ENCODE assay signal across 1 cellular context in the genomic region with DNA sequence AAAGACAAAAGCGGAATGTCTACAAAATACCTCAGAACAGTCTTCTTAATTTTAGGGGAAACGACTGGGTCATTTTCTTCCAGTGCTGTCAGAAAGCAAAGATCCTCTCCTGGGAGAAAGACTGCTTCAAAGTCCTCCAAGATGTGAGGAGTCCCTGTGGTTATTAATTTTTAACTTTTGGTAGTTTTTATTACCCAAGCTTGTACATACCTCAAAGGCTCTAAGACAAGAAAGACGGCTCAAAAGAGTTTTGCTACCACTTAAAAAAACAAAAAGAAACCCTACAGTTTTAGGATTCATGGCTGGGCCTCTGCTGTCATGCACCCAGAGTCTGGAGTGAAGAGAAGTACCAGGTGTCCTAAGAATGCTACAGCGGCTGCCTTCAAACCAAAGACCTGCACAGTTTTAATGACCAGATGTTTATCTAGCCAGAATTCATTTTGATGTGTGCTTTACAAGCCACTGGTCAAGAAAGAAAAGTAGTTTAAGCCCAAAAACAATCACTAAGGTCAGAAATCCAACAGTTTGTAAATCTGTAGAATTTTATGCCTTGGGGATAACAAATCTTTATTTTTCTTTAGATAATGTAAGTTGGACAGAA.
TF ChIP-seq lines count a peak whose summit lies in the region.

No MANE protein-coding gene starts in this region.

TF ChIP-seq in SK-N-SH treated with all-trans-retinoic acid at 6 μM for 48 hours, 23 proteins besides CTCF, POLR2A, EP300 and RAD21:
- TF ChIP-seq, protein P1, sequence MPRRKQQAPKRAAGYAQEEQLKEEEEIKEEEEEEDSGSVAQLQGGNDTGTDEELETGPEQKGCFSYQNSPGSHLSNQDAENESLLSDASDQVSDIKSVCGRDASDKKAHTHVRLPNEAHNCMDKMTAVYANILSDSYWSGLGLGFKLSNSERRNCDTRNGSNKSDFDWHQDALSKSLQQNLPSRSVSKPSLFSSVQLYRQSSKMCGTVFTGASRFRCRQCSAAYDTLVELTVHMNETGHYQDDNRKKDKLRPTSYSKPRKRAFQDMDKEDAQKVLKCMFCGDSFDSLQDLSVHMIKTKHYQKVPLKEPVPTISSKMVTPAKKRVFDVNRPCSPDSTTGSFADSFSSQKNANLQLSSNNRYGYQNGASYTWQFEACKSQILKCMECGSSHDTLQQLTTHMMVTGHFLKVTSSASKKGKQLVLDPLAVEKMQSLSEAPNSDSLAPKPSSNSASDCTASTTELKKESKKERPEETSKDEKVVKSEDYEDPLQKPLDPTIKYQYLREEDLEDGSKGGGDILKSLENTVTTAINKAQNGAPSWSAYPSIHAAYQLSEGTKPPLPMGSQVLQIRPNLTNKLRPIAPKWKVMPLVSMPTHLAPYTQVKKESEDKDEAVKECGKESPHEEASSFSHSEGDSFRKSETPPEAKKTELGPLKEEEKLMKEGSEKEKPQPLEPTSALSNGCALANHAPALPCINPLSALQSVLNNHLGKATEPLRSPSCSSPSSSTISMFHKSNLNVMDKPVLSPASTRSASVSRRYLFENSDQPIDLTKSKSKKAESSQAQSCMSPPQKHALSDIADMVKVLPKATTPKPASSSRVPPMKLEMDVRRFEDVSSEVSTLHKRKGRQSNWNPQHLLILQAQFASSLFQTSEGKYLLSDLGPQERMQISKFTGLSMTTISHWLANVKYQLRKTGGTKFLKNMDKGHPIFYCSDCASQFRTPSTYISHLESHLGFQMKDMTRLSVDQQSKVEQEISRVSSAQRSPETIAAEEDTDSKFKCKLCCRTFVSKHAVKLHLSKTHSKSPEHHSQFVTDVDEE (CRISPR knock-in tag; IDR thresholded peaks at IDR 0.05) = no peak
- TF ChIP-seq ZC3H10 (CRISPR knock-in tag; IDR thresholded peaks at IDR 0.05) (no peak), ZNF565 (CRISPR knock-in tag; conservative IDR thresholded peaks at IDR 0.05; ENCODE audit: low read depth) (no peak), ARNTL (CRISPR knock-in tag; IDR thresholded peaks at IDR 0.05; ENCODE audit: borderline replicate concordance, low read depth) (no peak), GLIS3 (CRISPR knock-in tag; IDR thresholded peaks at IDR 0.05) (no peak), SNAI2 (CRISPR knock-in tag; IDR thresholded peaks at IDR 0.05) (no peak), ZNF70 (CRISPR knock-in tag; IDR thresholded peaks at IDR 0.05) (no peak), TCF4 (CRISPR knock-in tag; IDR thresholded peaks at IDR 0.05; ENCODE audit: borderline replicate concordance) (no peak), BACH2 (CRISPR knock-in tag; IDR thresholded peaks at IDR 0.05; ENCODE audit: borderline replicate concordance) (no peak), PPARA (CRISPR knock-in tag; IDR thresholded peaks at IDR 0.05; ENCODE audit: borderline replicate concordance) (no peak), ZFP30 (CRISPR knock-in tag; IDR thresholded peaks at IDR 0.05) (no peak)
- TF ChIP-seq, protein P2, sequence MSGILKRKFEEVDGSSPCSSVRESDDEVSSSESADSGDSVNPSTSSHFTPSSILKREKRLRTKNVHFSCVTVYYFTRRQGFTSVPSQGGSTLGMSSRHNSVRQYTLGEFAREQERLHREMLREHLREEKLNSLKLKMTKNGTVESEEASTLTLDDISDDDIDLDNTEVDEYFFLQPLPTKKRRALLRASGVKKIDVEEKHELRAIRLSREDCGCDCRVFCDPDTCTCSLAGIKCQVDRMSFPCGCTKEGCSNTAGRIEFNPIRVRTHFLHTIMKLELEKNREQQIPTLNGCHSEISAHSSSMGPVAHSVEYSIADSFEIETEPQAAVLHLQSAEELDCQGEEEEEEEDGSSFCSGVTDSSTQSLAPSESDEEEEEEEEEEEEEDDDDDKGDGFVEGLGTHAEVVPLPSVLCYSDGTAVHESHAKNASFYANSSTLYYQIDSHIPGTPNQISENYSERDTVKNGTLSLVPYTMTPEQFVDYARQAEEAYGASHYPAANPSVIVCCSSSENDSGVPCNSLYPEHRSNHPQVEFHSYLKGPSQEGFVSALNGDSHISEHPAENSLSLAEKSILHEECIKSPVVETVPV (CRISPR knock-in tag; IDR thresholded peaks at IDR 0.05) = no peak
- TF ChIP-seq, protein P3, sequence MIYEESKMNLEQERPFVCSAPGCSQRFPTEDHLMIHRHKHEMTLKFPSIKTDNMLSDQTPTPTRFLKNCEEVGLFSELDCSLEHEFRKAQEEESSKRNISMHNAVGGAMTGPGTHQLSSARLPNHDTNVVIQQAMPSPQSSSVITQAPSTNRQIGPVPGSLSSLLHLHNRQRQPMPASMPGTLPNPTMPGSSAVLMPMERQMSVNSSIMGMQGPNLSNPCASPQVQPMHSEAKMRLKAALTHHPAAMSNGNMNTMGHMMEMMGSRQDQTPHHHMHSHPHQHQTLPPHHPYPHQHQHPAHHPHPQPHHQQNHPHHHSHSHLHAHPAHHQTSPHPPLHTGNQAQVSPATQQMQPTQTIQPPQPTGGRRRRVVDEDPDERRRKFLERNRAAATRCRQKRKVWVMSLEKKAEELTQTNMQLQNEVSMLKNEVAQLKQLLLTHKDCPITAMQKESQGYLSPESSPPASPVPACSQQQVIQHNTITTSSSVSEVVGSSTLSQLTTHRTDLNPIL (CRISPR knock-in tag; IDR thresholded peaks at IDR 0.05; ENCODE audit: low read depth) = no peak
